Comparison of ENCODE assay signal across 8 cellular contexts in the genomic region with DNA sequence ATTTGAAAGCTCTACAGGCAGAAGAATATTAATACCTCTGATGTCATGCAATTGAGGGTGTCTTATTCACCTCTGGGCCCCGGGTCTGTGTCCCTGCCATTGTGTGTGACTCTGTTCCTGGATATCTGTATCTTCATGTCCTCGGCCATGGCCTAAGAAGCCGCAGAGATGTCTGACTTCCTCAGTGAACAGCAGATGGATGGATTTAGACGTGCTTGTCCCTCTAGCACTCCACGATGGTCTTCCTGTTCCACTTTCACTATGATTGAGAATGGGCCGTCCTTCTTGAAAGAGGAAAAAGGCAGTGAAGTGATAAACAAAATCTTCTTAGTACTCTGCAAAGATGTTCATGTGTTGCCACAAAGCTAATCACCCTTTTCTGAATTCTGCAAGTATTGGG.
A peak's percentile ranks its signal among the peaks of the same experiment; 100 is the strongest.
DNase-seq lines count a peak whose midpoint lies in the region; ATAC-seq, FAIRE-seq and TF ChIP-seq lines count a peak whose summit lies in the region.

No MANE protein-coding gene starts in this region.

- peaks cover 10% of the 10 kb centered on the region for H3K36me3 Mint-ChIP-seq in activated naive CD8-positive, alpha-beta T cell
- H3K36me3 Mint-ChIP-seq in stimulated activated naive B cell treated with anti-CD40 and anti-IgM and Interleukin-4, amounts not matched to agents 10 μg/mL and 1 μg/mL and 100 μg/mL, for 72 hours = peaks cover 24 to 62% of the 10 kb centered on the region in 2 donors

- WGBS in liver = 66% methylated on average over 6 of the region's 6 CpGs
- WGBS in HepG2 (ENCODE audit: low lambda C conversion rate) = 29% methylated on average over 6 of the region's 6 CpGs

- no peak for FAIRE-seq in HepG2 (lab: Jason Lieb, UNC)

- no peaks in the 10 kb centered on the region for H3K79me2 ChIP-seq in HepG2 (ENCODE audit: insufficient read depth, low read length)

- no peak for TF ChIP-seq POLR2A in HepG2 (IDR thresholded peaks at IDR 0.05; ENCODE audit: insufficient read depth in 1 of 2, low read depth in 2 of 2, low read length in 2 of 2)

- CTCF ChIA-PET in HepG2 (lab: Yijun Ruan, JAX; ENCODE audit: low intra/inter-chr PET ratio, low total read pairs) = no interaction called here

- TF ChIP-seq EP300 in HepG2 (IDR thresholded peaks at IDR 0.05; ENCODE audit: low read depth in 2 of 2, low read length in 2 of 2) = no peak
- TF ChIP-seq EP300 in HepG2 (CRISPR knock-in tag; IDR thresholded peaks at IDR 0.05; ENCODE audit: borderline replicate concordance) = no peak

- H2AFZ ChIP-seq in HepG2 (ENCODE audit: low read length) = no peak overlapping the region

- no peaks in the 10 kb centered on the region for H4K20me1 ChIP-seq in HepG2 (ENCODE audit: insufficient read depth, low read length)

- H3K9me3 ChIP-seq in liver (ENCODE audit: control insufficient read depth in 4 of 4, low read length in 3 of 4) = no peaks in the 10 kb centered on the region
- H3K9me3 ChIP-seq in HepG2 (ENCODE audit: low read length) = no peaks in the 10 kb centered on the region

- in situ Hi-C loops in HepG2 (cut with HindIII; ENCODE audit: extremely low pct_ligation_motif_present, low pct_unique_long_range_greater_than_20kb) = no loop called here

- H3K9ac ChIP-seq in liver (ENCODE audit: low read depth in 1 of 2, low read length in 2 of 2) (no peak overlapping the region), HepG2 (ENCODE audit: insufficient read depth, low read depth, low read length) (no peak overlapping the region)

- no peaks in the 10 kb centered on the region for H3K36me3 ChIP-seq in liver (ENCODE audit: control insufficient read depth in 4 of 4, insufficient read depth in 3 of 4, low read depth in 1 of 4, low read length in 3 of 4)
- no peaks in the 10 kb centered on the region for H3K36me3 ChIP-seq in HepG2 (replicated peaks in 1 of 2; ENCODE audit: control insufficient read depth in 1 of 2, insufficient read depth in 2 of 2, low read length in 2 of 2)

- TF ChIP-seq RAD21 in liver (IDR thresholded peaks at IDR 0.05) (no peak), HepG2 (CRISPR knock-in tag; IDR thresholded peaks at IDR 0.05) (no peak)

- H3K4me1 Mint-ChIP-seq in activated naive CD8-positive, alpha-beta T cell (ENCODE audit: low read depth) = peaks cover 56% of the 10 kb centered on the region
- peaks cover 83 to 100% of the 10 kb centered on the region in 2 donors for H3K4me1 Mint-ChIP-seq in stimulated activated naive B cell treated with anti-CD40 and anti-IgM and Interleukin-4, amounts not matched to agents 10 μg/mL and 1 μg/mL and 100 μg/mL, for 72 hours

- H3K4me3 ChIP-seq in liver (ENCODE audit: low read depth in 1 of 3, low read length in 3 of 3) = no peak overlapping the region
- H3K4me3 ChIP-seq in HepG2 (replicated peaks in 1 of 3; ENCODE audit: insufficient read depth in 1 of 3, low read depth in 2 of 3, low read length in 3 of 3) = no peak overlapping the region

- peaks cover 3% of the 10 kb centered on the region for H3K9me3 Mint-ChIP-seq in activated naive CD8-positive, alpha-beta T cell (ENCODE audit: low read depth)
- H3K9me3 Mint-ChIP-seq in stimulated activated naive B cell treated with anti-CD40 and anti-IgM and Interleukin-4, amounts not matched to agents 10 μg/mL and 1 μg/mL and 100 μg/mL, for 72 hours = peaks cover 3 to 4% of the 10 kb centered on the region in 2 donors

- H3K4me3 Mint-ChIP-seq in activated naive CD8-positive, alpha-beta T cell = no peak overlapping the region
- H3K4me3 Mint-ChIP-seq in stimulated activated naive B cell treated with anti-CD40 and anti-IgM and Interleukin-4, amounts not matched to agents 10 μg/mL and 1 μg/mL and 100 μg/mL, for 72 hours = peak overlapping the region; percentile 50 to 72

- H3K27ac Mint-ChIP-seq in activated naive CD8-positive, alpha-beta T cell = peak overlapping the region; percentile 30
- peak overlapping the region; percentile 85 for H3K27ac Mint-ChIP-seq in stimulated activated naive B cell treated with anti-CD40 and anti-IgM and Interleukin-4, amounts not matched to agents 10 μg/mL and 1 μg/mL and 100 μg/mL, for 72 hours

- H3K27me3 ChIP-seq in liver (ENCODE audit: control insufficient read depth in 4 of 4, insufficient read depth in 4 of 4, low read length in 3 of 4) = no peaks in the 10 kb centered on the region
- H3K27me3 ChIP-seq in HepG2 (ENCODE audit: control insufficient read depth in 1 of 2, insufficient read depth in 2 of 2, low read length in 2 of 2) = peaks cover 4 to 18% of the 10 kb centered on the region in 2 experiments; a peak in 2 of 5 replicates

- BruUV-seq in HepG2 (replicated peaks; lab: Mats Ljungman, UMichigan) = no TSS peak

- H3K4me1 ChIP-seq in liver (ENCODE audit: control insufficient read depth in 4 of 4, insufficient read depth in 4 of 4, low read length in 3 of 4) (no peaks in the 10 kb centered on the region), HepG2 (ENCODE audit: insufficient read depth, low read length) (no peaks in the 10 kb centered on the region)

- no peak overlapping the region for H3K4me2 ChIP-seq in HepG2 (ENCODE audit: low read depth, low read length)

- intact Hi-C loops in HepG2 (cut with micrococcal nuclease; ENCODE audit: unreplicated experiment) = no loop called here

- POLR2A ChIA-PET in HepG2 (lab: Yijun Ruan, JAX) = no interaction called here

- DNase-seq in HepG2 (ENCODE audit: low spot score) = no peak
- DNase-seq in stimulated activated naive B cell treated with anti-CD40 and anti-IgM and Interleukin-4, amounts not matched to agents 10 μg/mL and 1 μg/mL and 100 μg/mL, for 72 hours = peak; percentile 45
- DNase-seq in hepatic stellate cell (ENCODE audit: low spot score) = no peak
- DNase-seq in GM03348 (ENCODE audit: low spot score) = no peak
- no peak for DNase-seq in NCI-H146 treated with DMSO at 0.1 percent for 48 hours (lab: John Stamatoyannopoulos, UW; ENCODE audit: unreplicated experiment)

- H3K27ac ChIP-seq in liver (ENCODE audit: low read depth in 1 of 2, low read length in 2 of 2) = no peak overlapping the region
- H3K27ac ChIP-seq in HepG2 (ENCODE audit: extremely low read length, insufficient read depth, low read length) = no peak overlapping the region

- ATAC-seq in HepG2 = no peak
- peak; percentile 71 for ATAC-seq in HG03103 (IDR thresholded peaks at IDR 0.05; ENCODE audit: low read depth, unreplicated experiment)
- ATAC-seq in stimulated activated naive B cell treated with anti-CD40 and anti-IgM and Interleukin-4, amounts not matched to agents 10 μg/mL and 1 μg/mL and 100 μg/mL, for 72 hours (replicated peaks) = peak; percentile 86 to 88

- no peak for TF ChIP-seq CTCF in liver (IDR thresholded peaks at IDR 0.05; ENCODE audit: low read depth, low read length, missing input control)
- no peak for TF ChIP-seq CTCF in HepG2 (CRISPR knock-in tag; IDR thresholded peaks at IDR 0.05)

- no peaks in the 10 kb centered on the region for H3K27me3 Mint-ChIP-seq in activated naive CD8-positive, alpha-beta T cell
- no peaks in the 10 kb centered on the region for H3K27me3 Mint-ChIP-seq in stimulated activated naive B cell treated with anti-CD40 and anti-IgM and Interleukin-4, amounts not matched to agents 10 μg/mL and 1 μg/mL and 100 μg/mL, for 72 hours

TF ChIP-seq in liver, 16 proteins besides CTCF, POLR2A, EP300 and RAD21:
- TF ChIP-seq, protein P1, sequence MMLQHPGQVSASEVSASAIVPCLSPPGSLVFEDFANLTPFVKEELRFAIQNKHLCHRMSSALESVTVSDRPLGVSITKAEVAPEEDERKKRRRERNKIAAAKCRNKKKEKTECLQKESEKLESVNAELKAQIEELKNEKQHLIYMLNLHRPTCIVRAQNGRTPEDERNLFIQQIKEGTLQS (IDR thresholded peaks at IDR 0.05) = no peak
- no peak for TF ChIP-seq HNF4G (IDR thresholded peaks at IDR 0.05)
- TF ChIP-seq JUND (IDR thresholded peaks at IDR 0.05) = peak; percentile 32 to 63
- TF ChIP-seq FOXA2 (IDR thresholded peaks at IDR 0.05) = no peak
- TF ChIP-seq RXRA (IDR thresholded peaks at IDR 0.05) = no peak
- no peak for TF ChIP-seq YY1 (IDR thresholded peaks at IDR 0.05)
- TF ChIP-seq SP1 (IDR thresholded peaks at IDR 0.05) = no peak
- no peak for TF ChIP-seq EGR1 (IDR thresholded peaks at IDR 0.05; ENCODE audit: low read depth in 2 of 2)
TF ChIP-seq in liver: peak in this region for 1.

TF ChIP-seq in HepG2, 621 proteins besides CTCF, POLR2A, EP300 and RAD21 (continues in another document):
- no peak for TF ChIP-seq NR3C1 (CRISPR knock-in tag; IDR thresholded peaks at IDR 0.05)
- TF ChIP-seq MTA3 (CRISPR knock-in tag; IDR thresholded peaks at IDR 0.05) = no peak
- no peak for TF ChIP-seq SALL1 (CRISPR knock-in tag; IDR thresholded peaks at IDR 0.05)
- TF ChIP-seq SNAPC2 (CRISPR knock-in tag; IDR thresholded peaks at IDR 0.05) = no peak
- no peak for TF ChIP-seq HOXD1 (CRISPR knock-in tag; IDR thresholded peaks at IDR 0.05)
- TF ChIP-seq KLF16 (CRISPR knock-in tag; IDR thresholded peaks at IDR 0.05) = no peak
- TF ChIP-seq, protein P2, sequence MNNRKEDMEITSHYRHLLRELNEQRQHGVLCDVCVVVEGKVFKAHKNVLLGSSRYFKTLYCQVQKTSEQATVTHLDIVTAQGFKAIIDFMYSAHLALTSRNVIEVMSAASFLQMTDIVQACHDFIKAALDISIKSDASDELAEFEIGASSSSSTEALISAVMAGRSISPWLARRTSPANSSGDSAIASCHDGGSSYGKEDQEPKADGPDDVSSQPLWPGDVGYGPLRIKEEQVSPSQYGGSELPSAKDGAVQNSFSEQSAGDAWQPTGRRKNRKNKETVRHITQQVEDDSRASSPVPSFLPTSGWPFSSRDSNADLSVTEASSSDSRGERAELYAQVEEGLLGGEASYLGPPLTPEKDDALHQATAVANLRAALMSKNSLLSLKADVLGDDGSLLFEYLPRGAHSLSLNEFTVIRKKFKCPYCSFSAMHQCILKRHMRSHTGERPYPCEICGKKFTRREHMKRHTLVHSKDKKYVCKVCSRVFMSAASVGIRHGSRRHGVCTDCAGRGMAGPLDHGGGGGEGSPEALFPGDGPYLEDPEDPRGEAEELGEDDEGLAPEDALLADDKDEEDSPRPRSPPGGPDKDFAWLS (CRISPR knock-in tag; IDR thresholded peaks at IDR 0.05; ENCODE audit: borderline replicate concordance) = no peak
- TF ChIP-seq GATA4 (IDR thresholded peaks at IDR 0.05; ENCODE audit: borderline replicate concordance, low read depth) = no peak
- TF ChIP-seq PHB2 (IDR thresholded peaks at IDR 0.05; ENCODE audit: partially characterized antibody) = no peak
- TF ChIP-seq, protein P3, sequence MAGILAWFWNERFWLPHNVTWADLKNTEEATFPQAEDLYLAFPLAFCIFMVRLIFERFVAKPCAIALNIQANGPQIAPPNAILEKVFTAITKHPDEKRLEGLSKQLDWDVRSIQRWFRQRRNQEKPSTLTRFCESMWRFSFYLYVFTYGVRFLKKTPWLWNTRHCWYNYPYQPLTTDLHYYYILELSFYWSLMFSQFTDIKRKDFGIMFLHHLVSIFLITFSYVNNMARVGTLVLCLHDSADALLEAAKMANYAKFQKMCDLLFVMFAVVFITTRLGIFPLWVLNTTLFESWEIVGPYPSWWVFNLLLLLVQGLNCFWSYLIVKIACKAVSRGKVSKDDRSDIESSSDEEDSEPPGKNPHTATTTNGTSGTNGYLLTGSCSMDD (CRISPR knock-in tag; IDR thresholded peaks at IDR 0.05) = no peak
- no peak for TF ChIP-seq YEATS4 (CRISPR knock-in tag; IDR thresholded peaks at IDR 0.05; ENCODE audit: borderline replicate concordance)
- no peak for TF ChIP-seq ZSCAN20 (CRISPR knock-in tag; IDR thresholded peaks at IDR 0.05; ENCODE audit: borderline replicate concordance)
- TF ChIP-seq ZNF33B (CRISPR knock-in tag; IDR thresholded peaks at IDR 0.05) = no peak
